In genomic region chr6:140857734-140858380, GRCh38 we compare ENCODE assay signal across 8 cellular contexts.
DNase-seq lines count a peak whose midpoint lies in the region; ATAC-seq and TF ChIP-seq lines count a peak whose summit lies in the region.

No MANE protein-coding gene starts in this region.

- H3K4me3 ChIP-seq in epithelial cell of esophagus (ENCODE audit: low read length) = peak overlapping the region; percentile 40

- TF ChIP-seq CTCF in epithelial cell of esophagus (IDR thresholded peaks at IDR 0.05; ENCODE audit: insufficient read depth, low read depth, low read length, missing control alignments) (peak; percentile 12), omental fat pad (IDR thresholded peaks at IDR 0.05) (no peak)

- DNase-seq in DMS114 treated with DMSO at 0.1 percent for 48 hours (lab: John Stamatoyannopoulos, UW; ENCODE audit: unreplicated experiment) = peak; percentile 91
- DNase-seq in NCI-H345 (lab: John Stamatoyannopoulos, UW) = peak; percentile 59
- peak; percentile 84 for DNase-seq in epithelial cell of esophagus (ENCODE audit: low read depth)
- no peak for DNase-seq in omental fat pad (ENCODE audit: low spot score)
- DNase-seq in SKM-1 treated with dmso at 0.1 percent for 144 hours (lab: John Stamatoyannopoulos, UW; ENCODE audit: unreplicated experiment) = no peak
- no peak for DNase-seq in RPMI8226
- DNase-seq in T-helper 2 cell = no peak

- ATAC-seq in omental fat pad (ENCODE audit: low FRiP score) = peak; percentile 91
- no peak for ATAC-seq in HG03108 (IDR thresholded peaks at IDR 0.05; ENCODE audit: unreplicated experiment)

Comparison
In these comparisons a context has a peak if more than half of its experiments do, and no peak if none do; other contexts are left out.
1. DNase-seq: peak in DMS114 treated with DMSO at 0.1 percent for 48 hours (single experiment), NCI-H345 (single experiment) and epithelial cell of esophagus (single experiment); none in omental fat pad (single experiment), SKM-1 treated with dmso at 0.1 percent for 144 hours (single experiment), RPMI8226 (single experiment) and T-helper 2 cell (0 of 5).